10 cellular contexts compared by ENCODE assay signal in the genomic region with DNA sequence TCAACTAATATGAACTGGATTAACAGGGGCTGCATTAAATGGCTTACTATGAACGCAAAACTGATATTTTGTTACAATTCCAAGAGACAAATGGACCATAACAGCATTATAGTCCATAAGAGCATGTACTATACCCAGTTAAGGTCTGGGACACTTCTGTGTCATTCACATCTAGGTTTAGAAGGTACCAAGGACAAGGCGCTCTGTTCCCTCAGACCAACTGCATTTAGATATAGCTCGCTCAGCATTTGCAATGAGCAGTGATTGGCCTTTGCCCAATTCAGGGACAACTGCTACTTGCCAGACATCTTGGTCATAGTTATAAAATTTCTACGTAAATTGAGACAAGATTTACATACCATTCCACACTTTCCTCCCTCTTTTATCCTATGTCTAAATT.
"Had no signal": no experiment of that assay in that cellular context is flagged by ENCODE, and none has a peak within 500 bp of the region (broad histone marks: within the 10 kb centered on the region; RNA-seq: fewer than 3 reads in every experiment).

No MANE protein-coding gene starts in this region.

- H3K4me3 ChIP-seq: GM23248, GM23338, HAP-1 had no signal

- ATAC-seq: GM23338, HCT116 had no signal

- FAIRE-seq: H54 had no signal

- H3K27ac Mint-ChIP-seq: GM23338, HFFc6 had no signal

- H3K4me2 ChIP-seq: GM23338 had no signal

- DNase-seq: GM23248, GOT3, H7, H9, HCEC 1CT, HFFc6 had no signal

- H3K9me3 ChIP-seq: HAP-1 had no signal

- H3K4me1 ChIP-seq: HAP-1 had no signal

- H3K4me3 Mint-ChIP-seq: GM23338, H9, HFFc6 had no signal

- H3K36me3 ChIP-seq: HAP-1 had no signal

- H3K27ac ChIP-seq: GM23248 had no signal

- H2AFZ ChIP-seq: GM23248, GM23338 had no signal

- H3K9ac ChIP-seq: GM23248 had no signal
